ENCODE assay signal across 26 cellular contexts in genomic region chr2:188966728-188967127, GRCh38. TPM values are rescaled to one million over a fixed set of nuclear protein-coding genes. Genes with fewer than 3 reads are reported as not detected.
A peak's percentile ranks its signal among the peaks of the same experiment; 100 is the strongest.
DNase-seq lines count a peak whose midpoint lies in the region; FAIRE-seq and TF ChIP-seq lines count a peak whose summit lies in the region.
"Had no signal": no experiment of that assay in that cellular context is flagged by ENCODE, and none has a peak within 500 bp of the region (broad histone marks: within the 10 kb centered on the region; RNA-seq: fewer than 3 reads in every experiment).

No MANE protein-coding gene starts in this region.

- no peak overlapping the region for H2AFZ ChIP-seq in astrocyte (ENCODE audit: low read depth, low read length)
- H2AFZ ChIP-seq in trophoblast cell (ENCODE audit: insufficient read depth, low read length, poor library complexity), result no peak overlapping the region

- TF ChIP-seq CTCF in astrocyte (IDR thresholded peaks at IDR 0.05; ENCODE audit: insufficient read depth, low read depth, low read length), result no peak
- TF ChIP-seq CTCF in fibroblast of villous mesenchyme (IDR thresholded peaks at IDR 0.05; ENCODE audit: insufficient read depth, low read depth, low read length), result no peak
- TF ChIP-seq CTCF in uterus (IDR thresholded peaks at IDR 0.05), result no peak
- no peak for TF ChIP-seq CTCF in colonic mucosa (IDR thresholded peaks at IDR 0.05)
- TF ChIP-seq CTCF in GM10266 (IDR thresholded peaks at IDR 0.05; ENCODE audit: control insufficient read depth, insufficient read depth, low read depth, missing control alignments), result no peak

- no peaks in the 10 kb centered on the region for H3K36me3 ChIP-seq in astrocyte (ENCODE audit: insufficient read depth, low read length)
- no peaks in the 10 kb centered on the region for H3K36me3 ChIP-seq in trophoblast cell (ENCODE audit: control insufficient read depth in 1 of 2, insufficient read depth in 2 of 2, low read length in 2 of 2)
- H3K36me3 ChIP-seq in uterus, result no peaks in the 10 kb centered on the region
- H3K36me3 ChIP-seq in colonic mucosa, result no peaks in the 10 kb centered on the region
- H3K36me3 ChIP-seq: esophagus muscularis mucosa, Peyer's patch, upper lobe of left lung had no signal

- no peak overlapping the region for H3K27ac Mint-ChIP-seq in astrocyte (ENCODE audit: unreplicated experiment)
- H3K27ac Mint-ChIP-seq: activated CD8-positive, alpha-beta memory T cell treated with anti-CD3 and anti-CD28 coated beads, Interleukin-2, amount 10 ng/mL, durations not matched to agents 7 days and 5 days; activated T-cell treated with anti-CD3 and anti-CD28 coated beads, Interleukin-2, amount 50 U/mL, for 72 hours; CD14-positive monocyte; WTC11 had no signal

- no peak overlapping the region for H2AK5ac ChIP-seq in trophoblast cell (ENCODE audit: low read length)

- FAIRE-seq in astrocyte (lab: Jason Lieb, UNC), result peak; percentile 9
- FAIRE-seq: GM12878 had no signal

- H2BK120ac ChIP-seq in trophoblast cell (ENCODE audit: insufficient read depth, low read length, poor library complexity), result no peak overlapping the region

- no peak overlapping the region for H3K4me3 Mint-ChIP-seq in astrocyte (ENCODE audit: unreplicated experiment)
- H3K4me3 Mint-ChIP-seq: activated CD8-positive, alpha-beta memory T cell treated with anti-CD3 and anti-CD28 coated beads, Interleukin-2, amount 10 ng/mL, durations not matched to agents 7 days and 5 days; activated T-cell treated with anti-CD3 and anti-CD28 coated beads, Interleukin-2, amount 50 U/mL, for 72 hours; CD14-positive monocyte; WTC11 had no signal

- no peaks in the 10 kb centered on the region for H3K27me3 Mint-ChIP-seq in astrocyte (ENCODE audit: low read depth, unreplicated experiment)
- H3K27me3 Mint-ChIP-seq: activated CD8-positive, alpha-beta memory T cell treated with anti-CD3 and anti-CD28 coated beads, Interleukin-2, amount 10 ng/mL, durations not matched to agents 7 days and 5 days had no signal

- DNase-seq in astrocyte (ENCODE audit: low read depth), result no peak
- DNase-seq in fibroblast of villous mesenchyme (ENCODE audit: low read depth), result peak; percentile 45
- no peak for DNase-seq in trophoblast cell
- no peak for DNase-seq in uterus
- no peak for DNase-seq in colonic mucosa
- DNase-seq in GM10266 (ENCODE audit: extremely low spot score), result no peak
- no peak for DNase-seq in activated naive CD4-positive, alpha-beta T cell (lab: John Stamatoyannopoulos, UW)
- DNase-seq: activated CD4-positive, alpha-beta T cell treated with anti-CD3 and anti-CD28 coated beads, Interleukin-2, amount 50 U/mL, for 1 hour; activated CD8-positive, alpha-beta memory T cell treated with anti-CD3 and anti-CD28 coated beads, Interleukin-2, amount 10 ng/mL, durations not matched to agents 7 days and 5 days; activated naive CD4-positive, alpha-beta T cell treated with Interleukin-2 at 50 U/mL for 16 hours; activated T-cell treated with anti-CD3 and anti-CD28 coated beads, Interleukin-2, amount 50 U/mL, for 72 hours; cortex of kidney; HCEC 1CT; head of caudate nucleus; NCI-H1105; NCI-H1930; NCI-H526; Peyer's patch; posterior cingulate gyrus; SW 1271; T1000; upper lobe of left lung had no signal

- H3K4me1 Mint-ChIP-seq in astrocyte (ENCODE audit: low read depth, unreplicated experiment), result peaks cover 8% of the 10 kb centered on the region
- H3K4me1 Mint-ChIP-seq: activated CD8-positive, alpha-beta memory T cell treated with anti-CD3 and anti-CD28 coated beads, Interleukin-2, amount 10 ng/mL, durations not matched to agents 7 days and 5 days; CD14-positive monocyte; WTC11 had no signal

- H4K12ac ChIP-seq in trophoblast cell (ENCODE audit: low read depth, low read length), result no peak overlapping the region

- H4K91ac ChIP-seq in trophoblast cell (ENCODE audit: low read depth, low read length), result no peak overlapping the region

- no peaks in the 10 kb centered on the region for H4K20me1 ChIP-seq in astrocyte (ENCODE audit: insufficient read depth, low read length)

- no peak overlapping the region for H3K27ac ChIP-seq in astrocyte (ENCODE audit: low read depth, low read length)
- H3K27ac ChIP-seq in trophoblast cell (ENCODE audit: low read depth, low read length), result no peak overlapping the region
- H3K27ac ChIP-seq in uterus, result peak overlapping the region; percentile 55 to 62
- H3K27ac ChIP-seq in colonic mucosa, result no peak overlapping the region
- H3K27ac ChIP-seq: upper lobe of left lung had no signal

- H3K18ac ChIP-seq in trophoblast cell (ENCODE audit: low read length), result no peak overlapping the region

- peak overlapping the region; percentile 76 for H2BK12ac ChIP-seq in trophoblast cell (ENCODE audit: low read length)

- no peak overlapping the region for H4K8ac ChIP-seq in trophoblast cell (ENCODE audit: low read depth, low read length)

- no peak overlapping the region for H3K23ac ChIP-seq in trophoblast cell (ENCODE audit: low read length)

- peaks cover under 1% of the 10 kb centered on the region for H3K9me3 Mint-ChIP-seq in astrocyte (ENCODE audit: unreplicated experiment)
- H3K9me3 Mint-ChIP-seq: activated T-cell treated with anti-CD3 and anti-CD28 coated beads, Interleukin-2, amount 50 U/mL, for 72 hours had no signal

- no peaks in the 10 kb centered on the region for H3K4me1 ChIP-seq in astrocyte (ENCODE audit: insufficient read depth, low read length)
- no peaks in the 10 kb centered on the region for H3K4me1 ChIP-seq in trophoblast cell (ENCODE audit: control insufficient read depth in 1 of 2, insufficient read depth in 2 of 2, low read length in 2 of 2)
- peaks cover 0 to 4% of the 10 kb centered on the region in 2 donors for H3K4me1 ChIP-seq in uterus
- no peaks in the 10 kb centered on the region for H3K4me1 ChIP-seq in colonic mucosa
- H3K4me1 ChIP-seq: Peyer's patch, upper lobe of left lung had no signal

- TF ChIP-seq POLR2A in uterus (IDR thresholded peaks at IDR 0.05), result no peak

- H3K4ac ChIP-seq in trophoblast cell (ENCODE audit: low read depth, low read length), result no peak overlapping the region

- no peaks in the 10 kb centered on the region for H3K36me3 Mint-ChIP-seq in astrocyte (ENCODE audit: low read depth, unreplicated experiment)
- H3K36me3 Mint-ChIP-seq: activated CD8-positive, alpha-beta memory T cell treated with anti-CD3 and anti-CD28 coated beads, Interleukin-2, amount 10 ng/mL, durations not matched to agents 7 days and 5 days; CD14-positive monocyte; WTC11 had no signal

- H3K4me3 ChIP-seq in astrocyte (ENCODE audit: insufficient read depth, low read depth, low read length), result no peak overlapping the region
- no peak overlapping the region for H3K4me3 ChIP-seq in fibroblast of villous mesenchyme (ENCODE audit: low read depth, low read length)
- no peak overlapping the region for H3K4me3 ChIP-seq in trophoblast cell (ENCODE audit: low read depth, low read length)
- H3K4me3 ChIP-seq in uterus, result no peak overlapping the region
- H3K4me3 ChIP-seq in colonic mucosa, result no peak overlapping the region
- H3K4me3 ChIP-seq: esophagus muscularis mucosa, GM12878, Peyer's patch, upper lobe of left lung had no signal

- no CpG with 5 or more reads among the region's 3 CpGs for WGBS in trophoblast cell (ENCODE audit: extremely low coverage, insufficient coverage, insufficient read length)

- no peaks in the 10 kb centered on the region for H3K9me3 ChIP-seq in astrocyte (ENCODE audit: insufficient read depth, low read depth, low read length)
- no peaks in the 10 kb centered on the region for H3K9me3 ChIP-seq in trophoblast cell (ENCODE audit: insufficient read depth, low read depth, low read length)
- no peaks in the 10 kb centered on the region for H3K9me3 ChIP-seq in uterus
- H3K9me3 ChIP-seq in colonic mucosa, result no peaks in the 10 kb centered on the region
- H3K9me3 ChIP-seq: esophagus muscularis mucosa, Peyer's patch, upper lobe of left lung had no signal

- no peak overlapping the region for H3K14ac ChIP-seq in trophoblast cell (ENCODE audit: low read length)

- H3K79me1 ChIP-seq in trophoblast cell (ENCODE audit: low read length), result peaks cover 2% of the 10 kb centered on the region

- intact Hi-C loops in uterus (cut with DNase I; ENCODE audit: low total_unique reads) (no loop called here), colonic mucosa (cut with DNase I) (no loop called here)

- H3K27me3 ChIP-seq in astrocyte (ENCODE audit: insufficient read depth, low read length), result no peaks in the 10 kb centered on the region
- no peaks in the 10 kb centered on the region for H3K27me3 ChIP-seq in trophoblast cell (ENCODE audit: insufficient read depth, low read length)
- H3K27me3 ChIP-seq in uterus, result no peaks in the 10 kb centered on the region
- H3K27me3 ChIP-seq in colonic mucosa, result no peaks in the 10 kb centered on the region
- H3K27me3 ChIP-seq: esophagus muscularis mucosa, Peyer's patch, upper lobe of left lung had no signal

- H3K79me2 ChIP-seq in astrocyte (ENCODE audit: insufficient read depth, low read length), result no peaks in the 10 kb centered on the region
- H3K79me2 ChIP-seq in trophoblast cell (ENCODE audit: control insufficient read depth, insufficient read depth, low read length, poor library complexity), result no peaks in the 10 kb centered on the region

- H3K4me2 ChIP-seq in astrocyte (ENCODE audit: low read length), result no peak overlapping the region
- no peak overlapping the region for H3K4me2 ChIP-seq in trophoblast cell (ENCODE audit: low read length)

- H2BK5ac ChIP-seq in trophoblast cell (ENCODE audit: low read depth, low read length, poor library complexity), result no peak overlapping the region

- no peak overlapping the region for H3K9ac ChIP-seq in astrocyte (ENCODE audit: low read length)
- H3K9ac ChIP-seq in trophoblast cell (ENCODE audit: low read length), result no peak overlapping the region
- no peak overlapping the region for H3K9ac ChIP-seq in colonic mucosa (ENCODE audit: low read depth in 2 of 2, low read length in 2 of 2)

RNA-seq across cellular contexts. Expression of gene COL3A1, which starts 7.4 kb away (rescaled TPM):
- total RNA-seq in astrocyte, result 350 and 458 TPM in 2 replicates
- 3,024 and 3,294 TPM in 2 replicates for total RNA-seq in fibroblast of villous mesenchyme
- 842 and 849 TPM in 2 replicates for polyA plus RNA-seq in trophoblast cell (2013)
- over 10,000 TPM in 1 of 4 donors, 100 to 1,000 TPM in 3; 113 to 22,387 (median 426) TPM for total RNA-seq in uterus
- total RNA-seq in colonic mucosa, result 100 to 1,000 TPM; 119 to 260 TPM
- polyA plus RNA-seq: CD14-positive monocyte had no signal

Comparison
In these comparisons a context has a peak if more than half of its experiments do, and no peak if none do; other contexts are left out.
1. H3K27ac ChIP-seq: peak in uterus (2 of 2); none in astrocyte (single experiment), trophoblast cell (single experiment) and colonic mucosa (single experiment).